8 cellular contexts compared by ENCODE assay signal in genomic region chr19:49487277-49488045, GRCh38. TPM values are rescaled to one million over a fixed set of nuclear protein-coding genes. Genes with fewer than 3 reads are reported as not detected.
A peak's percentile ranks its signal among the peaks of the same experiment; 100 is the strongest.
DNase-seq lines count a peak whose midpoint lies in the region; ATAC-seq and TF ChIP-seq lines count a peak whose summit lies in the region.

RPL13A (plus strand) TSS chr19:49487608; CDS start chr19:49487630, 22 bp downstream.

- DNase-seq in BE2C (peak; percentile 100), GM19240 (ENCODE audit: insufficient read length, low spot score) (peak; percentile 94), NCI-H526 (lab: John Stamatoyannopoulos, UW) (peak; percentile 98 to 99), colonic mucosa (peak; percentile 100), kidney tubule cell (ENCODE audit: low spot score) (peak; percentile 99)
- peak; percentile 100 for DNase-seq in activated CD4-positive, alpha-beta T cell treated with anti-CD3 and anti-CD28 coated beads for 48 hours
- peak; percentile 98 to 100 (median 100) for DNase-seq in stimulated activated CD4-positive, alpha-beta T cell treated with anti-CD3 and anti-CD28 coated beads, Interleukin-1b, Interleukin-23, amount 100 ng/mL, for 24 hours (ENCODE audit: low read depth in 4 of 4, low spot score in 1 of 4)

- peak; percentile 86 for ATAC-seq in HG03460 (IDR thresholded peaks at IDR 0.05; ENCODE audit: unreplicated experiment)

- H3K36me3 ChIP-seq in BE2C, result peaks cover 49% of the 10 kb centered on the region
- H3K36me3 ChIP-seq in colonic mucosa, result peaks cover 26% of the 10 kb centered on the region

- peak within 1 kb of the TSS; percentile 94 for H3K4me3 ChIP-seq in BE2C (ENCODE audit: low read depth, low read length)
- peak within 1 kb of the TSS; percentile 88 for H3K4me3 ChIP-seq in colonic mucosa

- peak within 1 kb of the TSS; percentile 96 to 98 for H3K9ac ChIP-seq in colonic mucosa (ENCODE audit: low read depth in 2 of 2, low read length in 2 of 2)

- H3K27me3 ChIP-seq in BE2C, result no peaks in the 10 kb centered on the region; the same call in none of the 2 replicates
- H3K27me3 ChIP-seq in colonic mucosa, result no peaks in the 10 kb centered on the region

- H3K4me1 ChIP-seq in BE2C (peaks cover 14% of the 10 kb centered on the region; the same call in 1 of the 2 replicates), colonic mucosa (peaks cover 6% of the 10 kb centered on the region)

- H3K9me3 ChIP-seq in BE2C, result no peaks in the 10 kb centered on the region
- no peaks in the 10 kb centered on the region for H3K9me3 ChIP-seq in colonic mucosa

- TF ChIP-seq CTCF in BE2C (IDR thresholded peaks at IDR 0.05; ENCODE audit: low read depth, low read length), result no peak
- TF ChIP-seq CTCF in colonic mucosa (IDR thresholded peaks at IDR 0.05), result no peak

- intact Hi-C loops in colonic mucosa (cut with DNase I), result no loop called here

- H3K27ac ChIP-seq in colonic mucosa, result peak within 1 kb of the TSS; percentile 87

RNA-seq across cellular contexts. Expression of gene RPL13A, which starts in this region (rescaled TPM):
- 1,267 TPM for polyA plus RNA-seq in BE2C (2012; ENCODE audit: insufficient read depth, insufficient read length, low read depth)
- total RNA-seq in colonic mucosa, result 1,000 to 10,000 TPM; 2,431 to 2,528 TPM

Comparison
In these comparisons a context has a peak if more than half of its experiments do, and no peak if none do; other contexts are left out.
1. Peak in every context shown above with its lines: DNase-seq, ATAC-seq, H3K4me3 ChIP-seq and H3K27ac ChIP-seq.